In the genomic region with DNA sequence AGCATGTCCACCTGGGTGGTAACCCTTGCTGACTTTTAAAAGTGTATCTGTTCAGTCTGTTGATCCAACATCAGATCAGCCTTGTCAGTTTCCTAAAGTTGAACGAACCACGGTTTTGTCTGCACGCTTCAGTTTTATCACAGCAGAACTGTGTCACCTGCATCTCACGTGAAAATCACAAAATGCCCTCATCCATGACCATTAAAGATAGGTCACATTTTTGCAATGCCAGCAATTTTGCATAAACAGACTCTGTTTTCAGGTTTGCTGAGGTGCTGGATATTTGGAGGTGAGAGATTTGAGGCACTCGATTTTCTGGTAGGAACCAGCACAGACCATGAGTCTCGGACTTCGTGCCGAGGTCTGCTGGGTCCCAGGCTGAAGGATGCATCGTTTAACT, we compare ENCODE assay signal across 10 cellular contexts. TPM values are rescaled to one million over a fixed set of nuclear protein-coding genes. Genes with fewer than 3 reads are reported as not detected.
A peak's percentile ranks its signal among the peaks of the same experiment; 100 is the strongest.
DNase-seq lines count a peak whose midpoint lies in the region; ATAC-seq and TF ChIP-seq lines count a peak whose summit lies in the region.
"Had no signal": no experiment of that assay in that cellular context is flagged by ENCODE, and none has a peak within 500 bp of the region (broad histone marks: within the 10 kb centered on the region; RNA-seq: fewer than 3 reads in every experiment).

No MANE protein-coding gene starts in this region.

- H3K27me3 Mint-ChIP-seq in naive B cell, result peaks cover 2 to 9% (median 4%) of the 10 kb centered on the region in 3 donors

- H3K36me3 ChIP-seq in right atrium auricular region (peaks cover 14% of the 10 kb centered on the region), uterus (no peaks in the 10 kb centered on the region)

- H3K4me3 Mint-ChIP-seq in naive B cell, result peak overlapping the region; percentile 74 to 89 (median 79)

- H3K27ac ChIP-seq in right atrium auricular region, result peak overlapping the region; percentile 88 to 91
- peak overlapping the region; percentile 70 to 80 for H3K27ac ChIP-seq in uterus

- H3K4me1 ChIP-seq in right atrium auricular region (peaks cover 0 to 79% of the 10 kb centered on the region in 2 donors), uterus (peaks cover 3 to 14% of the 10 kb centered on the region in 2 donors)

- intact Hi-C loops in Right ventricle myocardium superior (cut with DNase I), result no loop called here
- intact Hi-C loops in uterus (cut with DNase I; ENCODE audit: low total_unique reads), result no loop called here

- in situ Hi-C loops in astrocyte of the cerebellum (cut with HindIII; ENCODE audit: low sequenced_read_pairs) (no loop called here), GM13977 (cut with MboI; ENCODE audit: low pct_unique_long_range_greater_than_20kb, low sequenced_read_pairs, unreplicated experiment) (no loop called here)

- no peaks in the 10 kb centered on the region for H3K9me3 Mint-ChIP-seq in naive B cell

- DNase-seq in right atrium auricular region (ENCODE audit: low spot score) (no peak), Right ventricle myocardium superior (no peak), astrocyte of the cerebellum (ENCODE audit: low read depth) (no peak), naive B cell (peak; percentile 42), uterus (no peak), NCI-H526 treated with DMSO at 0.1 percent for 48 hours (lab: John Stamatoyannopoulos, UW) (no peak), activated gamma-delta T cell (lab: John Stamatoyannopoulos, UW) (no peak), GM13977 (ENCODE audit: low spot score) (no peak)
- DNase-seq: activated gamma-delta T cell treated with Interleukin-2 at 50 U/mL for 16 hours, NCI-H2029 treated with DMSO at 0.1 percent for 48 hours had no signal

- peaks cover 10 to 32% (median 14%) of the 10 kb centered on the region in 3 donors for H3K4me1 Mint-ChIP-seq in naive B cell

- TF ChIP-seq CTCF in right atrium auricular region (IDR thresholded peaks at IDR 0.05) (no peak), astrocyte of the cerebellum (IDR thresholded peaks at IDR 0.05; ENCODE audit: low read depth, low read length, missing control alignments) (no peak), uterus (IDR thresholded peaks at IDR 0.05) (no peak), GM13977 (IDR thresholded peaks at IDR 0.05; ENCODE audit: extremely low read depth, insufficient read depth, missing control alignments) (no peak)

- H3K27me3 ChIP-seq in right atrium auricular region (no peaks in the 10 kb centered on the region), uterus (no peaks in the 10 kb centered on the region)

- no peak for ATAC-seq in Right ventricle myocardium superior (ENCODE audit: poor library complexity)
- ATAC-seq in naive B cell (ENCODE audit: low read depth in 2 of 2), result no peak

- H3K9me3 ChIP-seq in right atrium auricular region (no peaks in the 10 kb centered on the region), uterus (no peaks in the 10 kb centered on the region)

- H3K27ac Mint-ChIP-seq in naive B cell, result peak overlapping the region in 5 of 6 donors; percentile 67 to 96 (median 94)

- no peak for TF ChIP-seq POLR2A in uterus (IDR thresholded peaks at IDR 0.05)

- no peaks in the 10 kb centered on the region for H3K36me3 Mint-ChIP-seq in naive B cell

- H3K4me3 ChIP-seq in right atrium auricular region (no peak overlapping the region), astrocyte of the cerebellum (ENCODE audit: low read depth, low read length) (peak overlapping the region; percentile 61), uterus (no peak overlapping the region)

RNA-seq across cellular contexts. Expression of a gene that starts 3.0 kb away (rescaled TPM):
- total RNA-seq in right atrium auricular region (100 to 1,000 TPM in 1 of 2 donors, 10 to 100 TPM in 1; 62.9 to 104 TPM), Right ventricle myocardium superior (70.3 TPM), uterus (10 to 100 TPM; 25.0 to 44.4 (median 35.8) TPM)
- 1 to 10 TPM in 4 of 6 donors, under 1 TPM in 2; 0.69 to 4.5 (median 1.4) TPM for polyA plus RNA-seq in naive B cell (ENCODE audit: low read depth in 6 of 6)
